ENCODE assay signal across 12 cellular contexts in the genomic region with DNA sequence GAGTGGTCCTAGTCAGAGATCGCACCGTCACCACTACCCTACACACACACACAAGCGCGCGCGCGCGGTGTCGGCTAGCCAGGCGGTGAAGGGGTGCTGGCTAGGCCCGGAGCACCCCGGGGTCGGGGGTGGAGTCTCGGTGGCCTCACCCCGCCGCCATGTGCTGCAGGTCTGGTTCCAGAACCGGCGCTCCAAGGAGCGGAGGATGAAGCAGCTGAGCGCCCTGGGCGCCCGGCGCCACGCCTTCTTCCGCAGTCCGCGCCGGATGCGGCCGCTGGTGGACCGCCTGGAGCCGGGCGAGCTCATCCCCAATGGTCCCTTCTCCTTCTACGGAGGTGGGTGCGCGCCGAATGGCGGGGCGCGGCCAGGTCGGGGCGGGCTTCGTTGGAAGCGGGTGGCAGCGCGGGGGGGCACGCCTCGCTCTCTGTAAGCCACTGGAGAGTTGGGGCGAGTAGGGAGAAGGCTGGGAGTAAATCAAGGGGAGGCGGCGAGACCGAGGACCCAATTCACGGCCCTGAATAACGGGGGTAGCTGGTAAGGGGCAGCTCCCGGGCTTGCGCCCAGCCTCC. TPM values are rescaled to one million over a fixed set of nuclear protein-coding genes. Genes with fewer than 3 reads are reported as not detected.
DNase-seq lines count a peak whose midpoint lies in the region; ATAC-seq and TF ChIP-seq lines count a peak whose summit lies in the region.
"Had no signal": no experiment of that assay in that cellular context is flagged by ENCODE, and none has a peak within 500 bp of the region (broad histone marks: within the 10 kb centered on the region; RNA-seq: fewer than 3 reads in every experiment).

No MANE protein-coding gene starts in this region.

- 0 out of 3 replicates have a peak, but pooled peaks have one; percentile 8 for ATAC-seq in SK-N-SH treated with all-trans-retinoic acid at 6 μM for 48 hours
- no peak for ATAC-seq in psoas muscle
- ATAC-seq: HCT116 had no signal

- peak; percentile 36 for DNase-seq in NCI-H82 (lab: John Stamatoyannopoulos, UW)
- no peak for DNase-seq in NCI-H82 treated with DMSO at 0.1 percent for 48 hours (lab: John Stamatoyannopoulos, UW; ENCODE audit: unreplicated experiment)
- no peak for DNase-seq in left ventricle myocardium inferior
- no peak for DNase-seq in psoas muscle
- DNase-seq in NCI-H774 (lab: John Stamatoyannopoulos, UW): no peak
- no peak for DNase-seq in iPS-NIHi7 (ENCODE audit: extremely low spot score)
- no peak for DNase-seq in NOMO-1 treated with dmso at 0.1 percent for 144 hours (lab: John Stamatoyannopoulos, UW; ENCODE audit: unreplicated experiment)
- DNase-seq: 8988T, NCI-H2081 treated with DMSO at 0.1 percent for 48 hours, SJCRH30 had no signal

- H3K36me3 ChIP-seq in left ventricle myocardium inferior (no peaks in the 10 kb centered on the region), psoas muscle (ENCODE audit: insufficient read depth in 1 of 2, low read depth in 1 of 2) (no peaks in the 10 kb centered on the region)
- H3K36me3 ChIP-seq: SJCRH30 had no signal

- H3K27ac ChIP-seq in left ventricle myocardium inferior (replicated peaks): no peak overlapping the region
- no peak overlapping the region for H3K27ac ChIP-seq in psoas muscle
- H3K27ac ChIP-seq: SJCRH30 had no signal

- no peak for TF ChIP-seq CTCF in left ventricle myocardium inferior (IDR thresholded peaks at IDR 0.05; ENCODE audit: borderline replicate concordance)
- no peak for TF ChIP-seq CTCF in psoas muscle (IDR thresholded peaks at IDR 0.05)

- H3K27me3 ChIP-seq in left ventricle myocardium inferior (ENCODE audit: low read depth): peaks cover 100% of the 10 kb centered on the region
- peaks cover 4 to 100% (median 71%) of the 10 kb centered on the region in 3 donors for H3K27me3 ChIP-seq in psoas muscle (ENCODE audit: insufficient read depth in 3 of 3, low read length in 2 of 3)

- intact Hi-C loops in left ventricle myocardium inferior (cut with micrococcal nuclease): no loop called here
- intact Hi-C loops in psoas muscle (cut with DNase I): loop anchor here in 1 of 2 donors (10.0 kb wide), 2 partner anchors 307 to 407 kb away; a partner anchor contains a TSS

- H3K9me3 ChIP-seq in left ventricle myocardium inferior (replicated peaks) (no peaks in the 10 kb centered on the region), psoas muscle (no peaks in the 10 kb centered on the region)
- H3K9me3 ChIP-seq: SJCRH30 had no signal

- peaks cover 44% of the 10 kb centered on the region for H3K4me1 ChIP-seq in left ventricle myocardium inferior
- H3K4me1 ChIP-seq in psoas muscle: peaks cover 35% of the 10 kb centered on the region
- H3K4me1 ChIP-seq: SJCRH30 had no signal

- 4 to 5% (median 4%) methylated on average over 43 to 56 of the region's 56 CpGs for WGBS in psoas muscle, 3 donors

- H3K4me3 ChIP-seq in left ventricle myocardium inferior (peak overlapping the region; percentile 54), psoas muscle (peak overlapping the region; percentile 45)
- H3K4me3 ChIP-seq: SJCRH30 had no signal

TF ChIP-seq in SK-N-SH treated with all-trans-retinoic acid at 6 μM for 48 hours, 23 proteins besides CTCF, POLR2A, EP300 and RAD21:
- no peak for TF ChIP-seq ISL1 (CRISPR knock-in tag; IDR thresholded peaks at IDR 0.05)
- TF ChIP-seq ARNTL (CRISPR knock-in tag; IDR thresholded peaks at IDR 0.05; ENCODE audit: borderline replicate concordance, low read depth): no peak
- TF ChIP-seq PPARA (CRISPR knock-in tag; IDR thresholded peaks at IDR 0.05; ENCODE audit: borderline replicate concordance): no peak
- no peak for TF ChIP-seq ESRRG (CRISPR knock-in tag; IDR thresholded peaks at IDR 0.05)
- TF ChIP-seq ZNF565 (CRISPR knock-in tag; conservative IDR thresholded peaks at IDR 0.05; ENCODE audit: low read depth): no peak
- TF ChIP-seq, protein P1, sequence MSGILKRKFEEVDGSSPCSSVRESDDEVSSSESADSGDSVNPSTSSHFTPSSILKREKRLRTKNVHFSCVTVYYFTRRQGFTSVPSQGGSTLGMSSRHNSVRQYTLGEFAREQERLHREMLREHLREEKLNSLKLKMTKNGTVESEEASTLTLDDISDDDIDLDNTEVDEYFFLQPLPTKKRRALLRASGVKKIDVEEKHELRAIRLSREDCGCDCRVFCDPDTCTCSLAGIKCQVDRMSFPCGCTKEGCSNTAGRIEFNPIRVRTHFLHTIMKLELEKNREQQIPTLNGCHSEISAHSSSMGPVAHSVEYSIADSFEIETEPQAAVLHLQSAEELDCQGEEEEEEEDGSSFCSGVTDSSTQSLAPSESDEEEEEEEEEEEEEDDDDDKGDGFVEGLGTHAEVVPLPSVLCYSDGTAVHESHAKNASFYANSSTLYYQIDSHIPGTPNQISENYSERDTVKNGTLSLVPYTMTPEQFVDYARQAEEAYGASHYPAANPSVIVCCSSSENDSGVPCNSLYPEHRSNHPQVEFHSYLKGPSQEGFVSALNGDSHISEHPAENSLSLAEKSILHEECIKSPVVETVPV (CRISPR knock-in tag; IDR thresholded peaks at IDR 0.05): no peak
- TF ChIP-seq GLIS3 (CRISPR knock-in tag; IDR thresholded peaks at IDR 0.05): no peak
- no peak for TF ChIP-seq ZFP30 (CRISPR knock-in tag; IDR thresholded peaks at IDR 0.05)
- TF ChIP-seq CSDC2 (CRISPR knock-in tag; IDR thresholded peaks at IDR 0.05): no peak
- TF ChIP-seq, protein P2, sequence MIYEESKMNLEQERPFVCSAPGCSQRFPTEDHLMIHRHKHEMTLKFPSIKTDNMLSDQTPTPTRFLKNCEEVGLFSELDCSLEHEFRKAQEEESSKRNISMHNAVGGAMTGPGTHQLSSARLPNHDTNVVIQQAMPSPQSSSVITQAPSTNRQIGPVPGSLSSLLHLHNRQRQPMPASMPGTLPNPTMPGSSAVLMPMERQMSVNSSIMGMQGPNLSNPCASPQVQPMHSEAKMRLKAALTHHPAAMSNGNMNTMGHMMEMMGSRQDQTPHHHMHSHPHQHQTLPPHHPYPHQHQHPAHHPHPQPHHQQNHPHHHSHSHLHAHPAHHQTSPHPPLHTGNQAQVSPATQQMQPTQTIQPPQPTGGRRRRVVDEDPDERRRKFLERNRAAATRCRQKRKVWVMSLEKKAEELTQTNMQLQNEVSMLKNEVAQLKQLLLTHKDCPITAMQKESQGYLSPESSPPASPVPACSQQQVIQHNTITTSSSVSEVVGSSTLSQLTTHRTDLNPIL (CRISPR knock-in tag; IDR thresholded peaks at IDR 0.05; ENCODE audit: low read depth): no peak
- TF ChIP-seq, protein P3, sequence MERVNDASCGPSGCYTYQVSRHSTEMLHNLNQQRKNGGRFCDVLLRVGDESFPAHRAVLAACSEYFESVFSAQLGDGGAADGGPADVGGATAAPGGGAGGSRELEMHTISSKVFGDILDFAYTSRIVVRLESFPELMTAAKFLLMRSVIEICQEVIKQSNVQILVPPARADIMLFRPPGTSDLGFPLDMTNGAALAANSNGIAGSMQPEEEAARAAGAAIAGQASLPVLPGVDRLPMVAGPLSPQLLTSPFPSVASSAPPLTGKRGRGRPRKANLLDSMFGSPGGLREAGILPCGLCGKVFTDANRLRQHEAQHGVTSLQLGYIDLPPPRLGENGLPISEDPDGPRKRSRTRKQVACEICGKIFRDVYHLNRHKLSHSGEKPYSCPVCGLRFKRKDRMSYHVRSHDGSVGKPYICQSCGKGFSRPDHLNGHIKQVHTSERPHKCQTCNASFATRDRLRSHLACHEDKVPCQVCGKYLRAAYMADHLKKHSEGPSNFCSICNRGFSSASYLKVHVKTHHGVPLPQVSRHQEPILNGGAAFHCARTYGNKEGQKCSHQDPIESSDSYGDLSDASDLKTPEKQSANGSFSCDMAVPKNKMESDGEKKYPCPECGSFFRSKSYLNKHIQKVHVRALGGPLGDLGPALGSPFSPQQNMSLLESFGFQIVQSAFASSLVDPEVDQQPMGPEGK (CRISPR knock-in tag; IDR thresholded peaks at IDR 0.05; ENCODE audit: borderline replicate concordance): no peak
- no peak for TF ChIP-seq ZFP3 (CRISPR knock-in tag; IDR thresholded peaks at IDR 0.05)
- TF ChIP-seq ZNF8 (CRISPR knock-in tag; IDR thresholded peaks at IDR 0.05): no peak

RNA-seq across cellular contexts. Expression of a gene that starts 4.8 kb away (rescaled TPM):
- total RNA-seq in left ventricle myocardium inferior (not detected), psoas muscle (not detected)
- polyA plus RNA-seq in psoas muscle: not detected

RNA-seq across cellular contexts. Expression of a gene that starts 6.6 kb away (rescaled TPM):
- 24.2 TPM for total RNA-seq in left ventricle myocardium inferior
- 10 to 100 TPM; 23.5 to 40.6 (median 36.6) TPM for total RNA-seq in psoas muscle
- polyA plus RNA-seq in psoas muscle: 10 to 100 TPM; 41.4 to 54.8 (median 52.8) TPM
